In the genomic region with DNA sequence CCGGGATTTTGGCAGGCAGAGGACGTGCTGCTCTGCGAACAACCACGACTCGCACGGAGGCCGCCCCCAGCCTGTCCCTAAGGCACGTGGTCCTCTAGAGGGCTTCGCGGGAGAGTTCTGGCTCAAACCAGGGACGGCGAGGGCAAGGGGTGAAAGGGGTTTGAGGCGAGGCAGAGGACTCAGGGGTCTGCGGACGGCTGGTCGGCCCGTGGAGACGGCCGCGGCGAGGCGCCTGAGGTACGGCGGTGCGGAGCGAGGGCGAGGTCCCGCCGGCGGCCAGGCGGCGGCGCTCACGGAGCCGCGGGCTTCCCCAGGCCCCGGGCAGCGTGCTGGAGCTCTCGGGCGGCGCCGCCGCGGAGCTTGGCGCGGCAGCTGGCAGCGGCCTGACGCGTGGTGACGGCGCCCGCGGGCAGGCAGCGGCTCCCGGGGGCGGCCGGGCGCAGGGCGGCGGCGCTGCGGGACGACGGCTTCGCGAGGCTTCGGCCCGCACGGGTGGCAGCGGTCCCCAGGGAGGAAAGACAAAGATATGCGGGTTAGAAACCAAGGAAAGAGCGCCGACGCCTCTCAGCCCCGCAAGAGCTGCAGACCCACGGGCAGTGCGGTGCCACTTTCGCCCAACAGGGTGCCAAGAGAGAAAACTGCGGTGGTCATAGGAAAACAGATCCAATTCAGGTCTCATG, we compare ENCODE assay signal across 8 cellular contexts. TPM values are rescaled to one million over a fixed set of nuclear protein-coding genes. Genes with fewer than 3 reads are reported as not detected.
DNase-seq lines count a peak whose midpoint lies in the region; ATAC-seq and TF ChIP-seq lines count a peak whose summit lies in the region.

No MANE protein-coding gene starts in this region.

- peak; percentile 98 for ATAC-seq in GM21576 (IDR thresholded peaks at IDR 0.05; ENCODE audit: unreplicated experiment)
- peak; percentile 98 for ATAC-seq in SK-N-SH treated with all-trans-retinoic acid at 6 μM for 48 hours
- peak; percentile 42 to 99 (median 92) for ATAC-seq in heart left ventricle

- peaks cover 0 to 8% (median under 1%) of the 10 kb centered on the region in 12 donors for H3K9me3 ChIP-seq in heart left ventricle

- H3K9ac ChIP-seq in KMS-11, result no peak overlapping the region

- H3K4me1 ChIP-seq in KMS-11 (ENCODE audit: low read depth, poor library complexity, severe bottlenecking), result no peaks in the 10 kb centered on the region
- peaks cover 0 to 8% (median 0%) of the 10 kb centered on the region in 12 donors for H3K4me1 ChIP-seq in heart left ventricle

- H3K36me3 ChIP-seq in KMS-11 (ENCODE audit: insufficient read depth) (no peaks in the 10 kb centered on the region), heart left ventricle (peaks cover 0 to 13% (median 0%) of the 10 kb centered on the region in 9 donors)

- TF ChIP-seq CTCF in KMS-11 (conservative IDR thresholded peaks at IDR 0.05; ENCODE audit: low read depth, low read length) (no peak), heart left ventricle (IDR thresholded peaks at IDR 0.05) (peak in 9 of 12 donors; percentile 30 to 73 (median 58))

- H4K20me1 ChIP-seq in KMS-11 (ENCODE audit: insufficient read depth), result no peaks in the 10 kb centered on the region

- H2AFZ ChIP-seq in KMS-11 (ENCODE audit: low read depth), result no peak overlapping the region

- peak overlapping the region; percentile 0; the same call in 1 of the 2 replicates for H3K4me2 ChIP-seq in KMS-11

- no peak overlapping the region for H3K4me3 ChIP-seq in KMS-11 (IDR thresholded peaks at IDR 0.05; ENCODE audit: insufficient read depth, low read depth, low read length)
- H3K4me3 ChIP-seq in heart left ventricle, result peak overlapping the region in 9 of 12 donors; percentile 31 to 55 (median 42)

- no peaks in the 10 kb centered on the region for H3K79me2 ChIP-seq in KMS-11 (ENCODE audit: insufficient read depth, low read depth)

- intact Hi-C loops in heart left ventricle (cut with DNase I), result loop anchor here in 3 of 10 donors (5.0 to 10.0 kb wide), 3 partner anchors 45 to 167 kb away; a partner anchor contains a TSS

- 4 to 15% (median 7%) methylated on average over 38 to 79 of the region's 79 CpGs for WGBS in heart left ventricle, 4 donors

- no peak for TF ChIP-seq POLR2A in heart left ventricle (IDR thresholded peaks at IDR 0.05)

- peak; percentile 14 for DNase-seq in DMS153 treated with DMSO at 0.1 percent for 48 hours (lab: John Stamatoyannopoulos, UW; ENCODE audit: unreplicated experiment)
- peak; percentile 40 for DNase-seq in activated naive CD8-positive, alpha-beta T cell treated with anti-CD3 and anti-CD28 coated beads, Interleukin-2, amount 50 U/mL, for 16 hours (ENCODE audit: low read depth, low spot score)
- peak; percentile 46 to 83 (median 65) for DNase-seq in heart left ventricle
- peak; percentile 29 for DNase-seq in renal cortical epithelial cell (ENCODE audit: low read depth)
- no peak for DNase-seq in SHP77 (lab: John Stamatoyannopoulos, UW)

- H3K27me3 ChIP-seq in KMS-11 (ENCODE audit: insufficient read depth, low read depth) (no peaks in the 10 kb centered on the region), heart left ventricle (no peaks in the 10 kb centered on the region)

- H3K27ac ChIP-seq in KMS-11 (no peak overlapping the region), heart left ventricle (no peak overlapping the region)

TF ChIP-seq in SK-N-SH treated with all-trans-retinoic acid at 6 μM for 48 hours, 23 proteins besides CTCF, POLR2A, EP300 and RAD21:
- peak; percentile 55 for TF ChIP-seq ZNF8 (CRISPR knock-in tag; IDR thresholded peaks at IDR 0.05)
- TF ChIP-seq BACH2 (CRISPR knock-in tag; IDR thresholded peaks at IDR 0.05; ENCODE audit: borderline replicate concordance), result no peak
- TF ChIP-seq, protein P1, sequence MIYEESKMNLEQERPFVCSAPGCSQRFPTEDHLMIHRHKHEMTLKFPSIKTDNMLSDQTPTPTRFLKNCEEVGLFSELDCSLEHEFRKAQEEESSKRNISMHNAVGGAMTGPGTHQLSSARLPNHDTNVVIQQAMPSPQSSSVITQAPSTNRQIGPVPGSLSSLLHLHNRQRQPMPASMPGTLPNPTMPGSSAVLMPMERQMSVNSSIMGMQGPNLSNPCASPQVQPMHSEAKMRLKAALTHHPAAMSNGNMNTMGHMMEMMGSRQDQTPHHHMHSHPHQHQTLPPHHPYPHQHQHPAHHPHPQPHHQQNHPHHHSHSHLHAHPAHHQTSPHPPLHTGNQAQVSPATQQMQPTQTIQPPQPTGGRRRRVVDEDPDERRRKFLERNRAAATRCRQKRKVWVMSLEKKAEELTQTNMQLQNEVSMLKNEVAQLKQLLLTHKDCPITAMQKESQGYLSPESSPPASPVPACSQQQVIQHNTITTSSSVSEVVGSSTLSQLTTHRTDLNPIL (CRISPR knock-in tag; IDR thresholded peaks at IDR 0.05; ENCODE audit: low read depth), result no peak

RNA-seq across cellular contexts. Expression of a gene that starts 44.8 kb away (rescaled TPM):
- total RNA-seq in heart left ventricle (10 to 100 TPM; 20.3 to 34.7 (median 22.9) TPM), renal cortical epithelial cell (12.3 and 24.6 TPM in 2 replicates)
- 1 to 10 TPM; 4.2 to 7.4 TPM for polyA plus RNA-seq in heart left ventricle

Comparison
In these comparisons a context has a peak if more than half of its experiments do, and no peak if none do; other contexts are left out.
1. DNase-seq: peak in DMS153 treated with DMSO at 0.1 percent for 48 hours (single experiment), activated naive CD8-positive, alpha-beta T cell treated with anti-CD3 and anti-CD28 coated beads, Interleukin-2, amount 50 U/mL, for 16 hours (single experiment), heart left ventricle (5 of 5) and renal cortical epithelial cell (single experiment); none in SHP77 (0 of 2).
2. Peak in every context shown above with its lines, with median percentiles within 50 percentile points of each other: ATAC-seq.